In genomic region chr20:44742304-44743079, GRCh38 we compare ENCODE assay signal across 1 cellular context.
TF ChIP-seq lines count a peak whose summit lies in the region.

No MANE protein-coding gene starts in this region.

TF ChIP-seq in IMR-90, 13 proteins besides CTCF, POLR2A, EP300 and RAD21:
- TF ChIP-seq RCOR1 (IDR thresholded peaks at IDR 0.05; ENCODE audit: insufficient replicate concordance, low read length) (no peak), FOS (IDR thresholded peaks at IDR 0.05; ENCODE audit: low read depth, low read length) (no peak), RFX5 (IDR thresholded peaks at IDR 0.05; ENCODE audit: low read depth, low read length) (no peak), BHLHE40 (IDR thresholded peaks at IDR 0.05; ENCODE audit: low read depth, low read length) (no peak), CHD1 (IDR thresholded peaks at IDR 0.05; ENCODE audit: low read depth, low read length) (no peak), ELK1 (IDR thresholded peaks at IDR 0.05; ENCODE audit: borderline replicate concordance, low read depth, low read length) (no peak), USF2 (IDR thresholded peaks at IDR 0.05; ENCODE audit: low read depth, low read length) (no peak), MXI1 (IDR thresholded peaks at IDR 0.05; ENCODE audit: borderline replicate concordance, low read depth, low read length) (no peak), MAZ (IDR thresholded peaks at IDR 0.05; ENCODE audit: borderline replicate concordance, low read depth, low read length) (no peak), SMC3 (IDR thresholded peaks at IDR 0.05; ENCODE audit: low read depth, low read length) (no peak), MAFK (IDR thresholded peaks at IDR 0.05; ENCODE audit: low read depth, low read length) (no peak), CEBPB (IDR thresholded peaks at IDR 0.05; ENCODE audit: low read depth, low read length) (no peak), NFE2L2 (IDR thresholded peaks at IDR 0.05; ENCODE audit: low read depth, low read length) (no peak)
TF ChIP-seq in IMR-90: peak in this region for 0.
